In the genomic region with DNA sequence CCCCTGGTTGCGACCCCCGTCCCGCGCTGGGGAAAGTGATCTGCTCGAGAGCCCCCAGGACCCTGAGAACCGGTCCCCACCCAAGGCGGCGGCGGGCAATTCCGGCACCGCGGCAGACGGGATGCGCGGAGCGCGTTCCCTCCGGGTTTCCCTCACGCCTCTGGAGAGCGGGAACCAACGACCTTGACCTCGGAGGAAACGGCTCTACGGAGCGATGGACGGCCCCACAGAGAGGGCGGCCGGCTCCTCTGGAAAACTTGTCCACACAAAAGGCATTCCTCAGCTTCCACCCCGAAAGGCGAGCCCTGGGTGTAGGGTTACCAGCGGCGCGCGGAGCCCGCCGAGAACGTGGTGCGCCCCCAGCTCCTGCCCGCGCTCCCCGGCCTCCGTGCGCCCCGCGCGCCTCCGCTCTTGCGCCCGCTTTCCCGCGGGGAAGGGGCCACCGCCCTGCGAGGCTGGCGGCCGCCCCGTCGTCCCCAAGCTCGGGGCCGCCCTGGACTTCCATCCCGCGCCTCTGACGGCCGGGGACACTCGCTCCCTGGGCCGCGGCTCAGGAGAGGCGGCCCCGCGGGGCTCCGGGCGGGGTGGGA, we compare ENCODE assay signal across 8 cellular contexts. TPM values are rescaled to one million over a fixed set of nuclear protein-coding genes. Genes with fewer than 3 reads are reported as not detected.
DNase-seq lines count a peak whose midpoint lies in the region; ATAC-seq and TF ChIP-seq lines count a peak whose summit lies in the region.

No MANE protein-coding gene starts in this region.

- no peaks in the 10 kb centered on the region for H3K36me3 Mint-ChIP-seq in natural killer cell treated with Interleukin-12 subunit alpha and Interleukin-12 subunit beta and Interleukin-15 and Interleukin-18, amount 100 ng/mL, for 72 hours

- H3K9ac ChIP-seq in OCI-LY3 (ENCODE audit: low read length) = peak overlapping the region; percentile 75

- 0 out of 2 replicates have a peak, but pooled peaks cover 3% of the 10 kb centered on the region for H3K27me3 ChIP-seq in OCI-LY3 (ENCODE audit: low read depth, low read length)

- H3K4me3 ChIP-seq in OCI-LY3 (ENCODE audit: low read length) (peak overlapping the region; percentile 75), fibroblast of mammary gland (ENCODE audit: control insufficient read depth, low read depth, low read length) (peak overlapping the region; percentile 47)

- ATAC-seq in natural killer cell treated with Interleukin-12 subunit alpha and Interleukin-12 subunit beta and Interleukin-15 and Interleukin-18, amount 100 ng/mL, for 72 hours = peak; percentile 7 to 18
- no peak for ATAC-seq in HG03139 (IDR thresholded peaks at IDR 0.05; ENCODE audit: unreplicated experiment)

- no peaks in the 10 kb centered on the region for H4K20me1 ChIP-seq in OCI-LY3 (ENCODE audit: insufficient read depth, low read length)

- peak; percentile 39 for DNase-seq in fibroblast of mammary gland (ENCODE audit: low read depth)
- DNase-seq in natural killer cell treated with Interleukin-12 subunit alpha and Interleukin-12 subunit beta and Interleukin-15 and Interleukin-18, amount 100 ng/mL, for 72 hours (ENCODE audit: low spot score) = peak; percentile 53
- no peak for DNase-seq in stimulated activated CD4-positive, alpha-beta T cell treated with anti-CD3 and anti-CD28 coated beads, Interleukin-4, amount 100 ng/mL, for 1 hour
- DNase-seq in stimulated activated naive CD4-positive, alpha-beta T cell (lab: John Stamatoyannopoulos, UW) = no peak
- DNase-seq in central memory CD4-positive, alpha-beta T cell = no peak

- H3K36me3 ChIP-seq in OCI-LY3 (replicated peaks; ENCODE audit: low read depth, low read length) = no peaks in the 10 kb centered on the region

- H3K4me2 ChIP-seq in OCI-LY3 (ENCODE audit: low read length) = peak overlapping the region; percentile 85

- H3K9me3 Mint-ChIP-seq in natural killer cell treated with Interleukin-12 subunit alpha and Interleukin-12 subunit beta and Interleukin-15 and Interleukin-18, amount 100 ng/mL, for 72 hours = no peaks in the 10 kb centered on the region

- H3K4me1 ChIP-seq in OCI-LY3 (ENCODE audit: low read length) = peaks cover 58% of the 10 kb centered on the region

- no peak overlapping the region for H3K27ac Mint-ChIP-seq in natural killer cell treated with Interleukin-12 subunit alpha and Interleukin-12 subunit beta and Interleukin-15 and Interleukin-18, amount 100 ng/mL, for 72 hours

- no peaks in the 10 kb centered on the region for H3K79me2 ChIP-seq in OCI-LY3 (ENCODE audit: low read length)

- peak overlapping the region; percentile 47 for H3K4me3 Mint-ChIP-seq in natural killer cell treated with Interleukin-12 subunit alpha and Interleukin-12 subunit beta and Interleukin-15 and Interleukin-18, amount 100 ng/mL, for 72 hours

- peaks cover 17 to 36% of the 10 kb centered on the region in 2 donors for H3K27me3 Mint-ChIP-seq in natural killer cell treated with Interleukin-12 subunit alpha and Interleukin-12 subunit beta and Interleukin-15 and Interleukin-18, amount 100 ng/mL, for 72 hours

- peak overlapping the region; percentile 12 for H3K27ac ChIP-seq in OCI-LY3 (ENCODE audit: low read length)

- peaks cover 8 to 12% of the 10 kb centered on the region in 2 donors for H3K4me1 Mint-ChIP-seq in natural killer cell treated with Interleukin-12 subunit alpha and Interleukin-12 subunit beta and Interleukin-15 and Interleukin-18, amount 100 ng/mL, for 72 hours (ENCODE audit: low read depth in 2 of 2)

- H3K9me3 ChIP-seq in OCI-LY3 (ENCODE audit: insufficient read depth, low read length) = no peaks in the 10 kb centered on the region

- peak; percentile 25 for TF ChIP-seq POLR2A in GM18526 (IDR thresholded peaks at IDR 0.05; ENCODE audit: extremely low read depth, insufficient read length)

- peak overlapping the region; percentile 44 for H2AFZ ChIP-seq in OCI-LY3 (ENCODE audit: low read depth, low read length)

- TF ChIP-seq CTCF in OCI-LY3 (IDR thresholded peaks at IDR 0.05; ENCODE audit: low read depth, low read length) = no peak
- no peak for TF ChIP-seq CTCF in fibroblast of mammary gland (conservative IDR thresholded peaks at IDR 0.05; ENCODE audit: control insufficient read depth, insufficient read depth, low read depth, low read length)

RNA-seq across cellular contexts. Expression of gene KIAA1614, which starts 0.4 kb away (rescaled TPM):
- total RNA-seq in natural killer cell treated with Interleukin-12 subunit alpha and Interleukin-12 subunit beta and Interleukin-15 and Interleukin-18, amount 100 ng/mL, for 72 hours = under 1 TPM; 0.22 to 0.67 TPM

Comparison
In these comparisons a context has a peak if more than half of its experiments do, and no peak if none do; other contexts are left out.
1. DNase-seq: peak in fibroblast of mammary gland (single experiment) and natural killer cell treated with Interleukin-12 subunit alpha and Interleukin-12 subunit beta and Interleukin-15 and Interleukin-18, amount 100 ng/mL, for 72 hours (single experiment); none in stimulated activated CD4-positive, alpha-beta T cell treated with anti-CD3 and anti-CD28 coated beads, Interleukin-4, amount 100 ng/mL, for 1 hour (single experiment), stimulated activated naive CD4-positive, alpha-beta T cell (0 of 6) and central memory CD4-positive, alpha-beta T cell (single experiment).